ENCODE assay signal across 12 cellular contexts in genomic region chr1:155022927-155023236, GRCh38.
DNase-seq lines count a peak whose midpoint lies in the region; ATAC-seq and TF ChIP-seq lines count a peak whose summit lies in the region.
"Had no signal": no experiment of that assay in that cellular context is flagged by ENCODE, and none has a peak within 500 bp of the region (broad histone marks: within the 10 kb centered on the region; RNA-seq: fewer than 3 reads in every experiment).

No MANE protein-coding gene starts in this region.

- no peak for ATAC-seq in GM21423 (IDR thresholded peaks at IDR 0.05; ENCODE audit: unreplicated experiment)
- no peak for ATAC-seq in GM18861 (IDR thresholded peaks at IDR 0.05; ENCODE audit: unreplicated experiment)

- no peak for TF ChIP-seq CTCF in C4-2B (conservative IDR thresholded peaks at IDR 0.05)

- DNase-seq in DMS53 treated with DMSO at 0.1 percent for 48 hours (lab: John Stamatoyannopoulos, UW; ENCODE audit: unreplicated experiment) (peak; percentile 35), NCI-H69 (lab: John Stamatoyannopoulos, UW) (peak; percentile 90), kidney tubule cell (ENCODE audit: low spot score) (peak; percentile 37)
- no peak for DNase-seq in stimulated activated CD4-positive, alpha-beta T cell treated with anti-CD3 and anti-CD28 coated beads, Interleukin-4, amount 100 ng/mL, for 4 hours
- DNase-seq: activated CD8-positive, alpha-beta memory T cell treated with anti-CD3 and anti-CD28 coated beads for 24 hours; activated naive CD4-positive, alpha-beta T cell treated with Interleukin-2 at 50 U/mL for 16 hours; Caco-2; NCI-H1048; T-helper 9 cell had no signal

- peak overlapping the region; percentile 53 for H3K27ac ChIP-seq in C4-2B

Comparison
In these comparisons a context has a peak if more than half of its experiments do, and no peak if none do; other contexts are left out.
1. DNase-seq: peak in DMS53 treated with DMSO at 0.1 percent for 48 hours (single experiment), NCI-H69 (single experiment) and kidney tubule cell (single experiment); none in stimulated activated CD4-positive, alpha-beta T cell treated with anti-CD3 and anti-CD28 coated beads, Interleukin-4, amount 100 ng/mL, for 4 hours (0 of 2).